ENCODE assay signal across 8 cellular contexts in the genomic region with DNA sequence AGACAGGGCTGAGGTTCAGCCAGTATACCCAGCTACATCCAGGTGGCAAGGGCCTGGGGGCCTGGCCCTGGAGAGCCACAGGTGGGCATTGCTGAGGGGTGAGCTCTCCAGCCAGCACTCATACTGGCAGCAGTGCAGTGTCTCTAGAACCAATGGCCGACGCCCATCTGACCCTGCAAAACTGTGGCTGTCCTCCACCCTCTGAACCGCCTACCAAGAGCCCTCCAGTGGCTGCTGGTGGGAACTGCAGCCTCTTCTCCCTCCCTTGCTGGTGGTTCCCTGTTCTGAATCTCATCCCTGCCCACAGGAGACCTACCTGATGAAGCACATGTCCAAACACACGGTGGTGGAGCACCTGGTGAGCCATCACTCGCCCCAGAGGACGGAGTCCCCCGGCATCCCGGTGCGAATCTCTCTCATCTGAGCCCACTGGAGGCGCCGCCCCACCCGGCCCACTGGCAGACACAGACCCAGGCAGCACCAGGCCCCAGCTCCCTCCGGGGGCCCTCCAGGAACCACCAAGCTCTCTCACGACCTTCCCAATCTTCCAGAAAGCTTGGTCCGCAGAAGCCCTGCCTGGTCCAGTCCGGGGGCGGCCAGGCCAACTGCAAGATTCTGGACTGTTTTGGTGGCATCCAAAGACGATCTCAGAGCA. TPM values are rescaled to one million over a fixed set of nuclear protein-coding genes. Genes with fewer than 3 reads are reported as not detected.
DNase-seq lines count a peak whose midpoint lies in the region; ATAC-seq and TF ChIP-seq lines count a peak whose summit lies in the region.

No MANE protein-coding gene starts in this region.

- DNase-seq in D341Med (ENCODE audit: low spot score) (peak; percentile 78), OCI-M1 (lab: John Stamatoyannopoulos, UW) (peak; percentile 86), fibroblast of pulmonary artery (ENCODE audit: low read depth) (peak; percentile 71), neural progenitor cell (ENCODE audit: low spot score) (peak; percentile 79), thyroid gland (peak; percentile 69 to 73)
- peak; percentile 55 for DNase-seq in activated T-cell treated with anti-CD3 and anti-CD28 coated beads, Interleukin-2, amount 50 U/mL, for 4 hours

- H3K27ac Mint-ChIP-seq in neural progenitor cell, result no peak overlapping the region

- 78 to 80% methylated on average over 10 to 18 of the region's 18 CpGs for WGBS in thyroid gland, 2 donors

- TF ChIP-seq CTCF in fibroblast of pulmonary artery (IDR thresholded peaks at IDR 0.05; ENCODE audit: low read length, missing control alignments) (peak; percentile 94), neural progenitor cell (IDR thresholded peaks at IDR 0.05) (peak; percentile 76), thyroid gland (IDR thresholded peaks at IDR 0.05) (peak; percentile 65 to 93 (median 79))

- no peaks in the 10 kb centered on the region for H3K79me2 ChIP-seq in neural progenitor cell (ENCODE audit: low read depth)

- H3K9ac ChIP-seq in neural progenitor cell, result no peak overlapping the region

- peaks cover 5% of the 10 kb centered on the region for H3F3A ChIP-seq in neural progenitor cell (ENCODE audit: low read depth)

- no peak overlapping the region for H2AFZ ChIP-seq in neural progenitor cell (replicated peaks)

- H3K9me3 Mint-ChIP-seq in activated T-cell treated with anti-CD3 and anti-CD28 coated beads, Interleukin-2, amount 50 U/mL, for 4 hours, result no peaks in the 10 kb centered on the region
- peaks cover 2% of the 10 kb centered on the region for H3K9me3 Mint-ChIP-seq in neural progenitor cell

- TF ChIP-seq POLR2A in thyroid gland (IDR thresholded peaks at IDR 0.05), result no peak

- intact Hi-C loops in thyroid gland (cut with DNase I), result loop anchor here (10.0 kb wide), 1 partner anchor 166 kb away; no protein-coding TSS in a partner anchor

- H3K27ac ChIP-seq in neural progenitor cell (no peak overlapping the region), thyroid gland (peak overlapping the region in 2 of 3 donors; percentile 8 to 15)

- ATAC-seq in HG03521 (IDR thresholded peaks at IDR 0.05; ENCODE audit: unreplicated experiment), result peak; percentile 50
- peak; percentile 47 to 56 for ATAC-seq in activated T-cell treated with anti-CD3 and anti-CD28 coated beads, Interleukin-2, amount 50 U/mL, for 4 hours
- ATAC-seq in HG03139 (IDR thresholded peaks at IDR 0.05; ENCODE audit: unreplicated experiment), result no peak

- peaks cover 11% of the 10 kb centered on the region for H4K20me1 ChIP-seq in neural progenitor cell (ENCODE audit: low read depth)

- peaks cover 10% of the 10 kb centered on the region for H3K36me3 Mint-ChIP-seq in activated T-cell treated with anti-CD3 and anti-CD28 coated beads, Interleukin-2, amount 50 U/mL, for 4 hours (ENCODE audit: insufficient read depth)
- peaks cover 42% of the 10 kb centered on the region for H3K36me3 Mint-ChIP-seq in neural progenitor cell

- no peaks in the 10 kb centered on the region for H3K27me3 Mint-ChIP-seq in activated T-cell treated with anti-CD3 and anti-CD28 coated beads, Interleukin-2, amount 50 U/mL, for 4 hours (ENCODE audit: low read depth)
- H3K27me3 Mint-ChIP-seq in neural progenitor cell (ENCODE audit: insufficient read depth, low read depth), result peaks cover 6% of the 10 kb centered on the region

- H3K4me1 Mint-ChIP-seq in activated T-cell treated with anti-CD3 and anti-CD28 coated beads, Interleukin-2, amount 50 U/mL, for 4 hours (ENCODE audit: low read depth), result peaks cover 24% of the 10 kb centered on the region
- no peaks in the 10 kb centered on the region for H3K4me1 Mint-ChIP-seq in neural progenitor cell

- no peak overlapping the region for H3K4me3 Mint-ChIP-seq in activated T-cell treated with anti-CD3 and anti-CD28 coated beads, Interleukin-2, amount 50 U/mL, for 4 hours
- no peak overlapping the region for H3K4me3 Mint-ChIP-seq in neural progenitor cell

- no peaks in the 10 kb centered on the region for H3K27me3 ChIP-seq in neural progenitor cell
- no peaks in the 10 kb centered on the region for H3K27me3 ChIP-seq in thyroid gland

- H3K9me3 ChIP-seq in neural progenitor cell (ENCODE audit: low read depth), result no peaks in the 10 kb centered on the region
- no peaks in the 10 kb centered on the region for H3K9me3 ChIP-seq in thyroid gland

- H3K4me1 ChIP-seq in neural progenitor cell, result no peaks in the 10 kb centered on the region
- peaks cover 22 to 32% of the 10 kb centered on the region in 2 donors for H3K4me1 ChIP-seq in thyroid gland

- H3K4me2 ChIP-seq in neural progenitor cell, result no peak overlapping the region

- no peaks in the 10 kb centered on the region for H3K36me3 ChIP-seq in neural progenitor cell
- peaks cover 6 to 9% of the 10 kb centered on the region in 2 donors for H3K36me3 ChIP-seq in thyroid gland

- H3K4me3 ChIP-seq in fibroblast of pulmonary artery (replicated peaks; ENCODE audit: low read depth, low read length), result no peak overlapping the region
- H3K4me3 ChIP-seq in neural progenitor cell, result no peak overlapping the region
- H3K4me3 ChIP-seq in thyroid gland (replicated peaks in 1 of 3), result no peak overlapping the region

RNA-seq across cellular contexts. Expression of a gene that starts 22.1 kb away (rescaled TPM):
- total RNA-seq in activated T-cell treated with anti-CD3 and anti-CD28 coated beads, Interleukin-2, amount 50 U/mL, for 4 hours, result under 1 TPM in 1 of 3 donors, not detected in 2; 0.30 TPM
- total RNA-seq in neural progenitor cell (ENCODE audit: low replicate concordance) (not detected in 2 replicates), thyroid gland (under 1 TPM in 1 of 4 donors, not detected in 3; 0.89 TPM)

RNA-seq across cellular contexts. Expression of a gene that starts 42.5 kb away (rescaled TPM):
- 10 to 100 TPM in 2 of 3 donors, 1 to 10 TPM in 1; 8.4 to 11.2 (median 10.3) TPM for total RNA-seq in activated T-cell treated with anti-CD3 and anti-CD28 coated beads, Interleukin-2, amount 50 U/mL, for 4 hours
- 10.9 and 27.9 TPM in 2 replicates for total RNA-seq in neural progenitor cell (ENCODE audit: low replicate concordance)
- total RNA-seq in thyroid gland, result 10 to 100 TPM; 20.7 to 44.1 (median 26.7) TPM
